Comparison of ENCODE assay signal across 23 cellular contexts in genomic region chr2:150207979-150208378, GRCh38.
DNase-seq lines count a peak whose midpoint lies in the region; ATAC-seq, FAIRE-seq and TF ChIP-seq lines count a peak whose summit lies in the region.
"Had no signal": no experiment of that assay in that cellular context is flagged by ENCODE, and none has a peak within 500 bp of the region (broad histone marks: within the 10 kb centered on the region; RNA-seq: fewer than 3 reads in every experiment).

No MANE protein-coding gene starts in this region.

- no peak overlapping the region for H2AK9ac ChIP-seq in IMR-90 (replicated peaks; ENCODE audit: low read depth, low read length, poor library complexity)

- H3K18ac ChIP-seq in IMR-90 (ENCODE audit: low read depth, low read length): peak overlapping the region; percentile 53; the same call in 1 of the 2 replicates

- CTCF ChIA-PET in IMR-90 (lab: Yijun Ruan, JAX) (no interaction called here), endothelial cell of umbilical vein (lab: Charles Lee) (no interaction called here)

- no peak overlapping the region for H3K27ac ChIP-seq in IMR-90 (ENCODE audit: insufficient read depth, low read length)
- no peak overlapping the region for H3K27ac ChIP-seq in endothelial cell of umbilical vein (ENCODE audit: insufficient read depth, low read depth, low read length)
- H3K27ac ChIP-seq in neural progenitor cell: no peak overlapping the region
- H3K27ac ChIP-seq: upper lobe of right lung had no signal

- no peak for TF ChIP-seq RAD21 in IMR-90 (IDR thresholded peaks at IDR 0.05; ENCODE audit: low read length)

- H3K9me1 ChIP-seq in IMR-90 (ENCODE audit: insufficient read depth, low read length): peaks cover 8% of the 10 kb centered on the region; the same call in 1 of the 2 replicates
- no peaks in the 10 kb centered on the region for H3K9me1 ChIP-seq in endothelial cell of umbilical vein (replicated peaks; ENCODE audit: control insufficient read depth, extremely low read depth, insufficient read depth, low read length)

- no peaks in the 10 kb centered on the region for H3K9me3 ChIP-seq in IMR-90 (ENCODE audit: control insufficient read depth, insufficient read depth, low read length)
- H3K9me3 ChIP-seq in endothelial cell of umbilical vein (replicated peaks; ENCODE audit: control insufficient read depth, insufficient read depth, low read length): no peaks in the 10 kb centered on the region
- H3K9me3 ChIP-seq in neural progenitor cell (ENCODE audit: low read depth): no peaks in the 10 kb centered on the region
- H3K9me3 ChIP-seq: upper lobe of right lung had no signal

- no peak overlapping the region for H4K5ac ChIP-seq in IMR-90 (ENCODE audit: low read depth, low read length)

- H2BK120ac ChIP-seq in IMR-90 (ENCODE audit: low read depth, low read length): no peak overlapping the region

- dilution Hi-C loops in IMR-90 (cut with HindIII; ENCODE audit: low sequenced_read_pairs, unreplicated experiment) (no loop called here), endothelial cell of umbilical vein (cut with MboI; ENCODE audit: extremely low pct_ligation_motif_present, low sequenced_read_pairs) (no loop called here)

- no peak overlapping the region for H2BK5ac ChIP-seq in IMR-90 (ENCODE audit: low read depth, low read length, poor library complexity, severe bottlenecking)

- no peaks in the 10 kb centered on the region for H3K36me3 Mint-ChIP-seq in neural progenitor cell
- H3K36me3 Mint-ChIP-seq: CD4-positive, CD25-positive, alpha-beta regulatory T cell had no signal

- no peaks in the 10 kb centered on the region for H3K9me3 Mint-ChIP-seq in neural progenitor cell

- DNase-seq in IMR-90: no peak
- peak; percentile 87 for DNase-seq in NCI-H1436 treated with DMSO at 0.1 percent for 48 hours (lab: John Stamatoyannopoulos, UW)
- peak; percentile 94 for DNase-seq in NCI-H446 treated with DMSO at 0.1 percent for 48 hours (lab: John Stamatoyannopoulos, UW)
- DNase-seq in endothelial cell of umbilical vein (ENCODE audit: low read depth, low spot score): peak; percentile 29
- DNase-seq in neural progenitor cell (ENCODE audit: low spot score): no peak
- DNase-seq in D341Med (ENCODE audit: low spot score): no peak
- DNase-seq in activated effector memory CD4-positive, alpha-beta T cell treated with anti-CD3 and anti-CD28 coated beads, Interleukin-2, amount 50 U/mL, for 16 hours: no peak
- no peak for DNase-seq in lower leg skin (ENCODE audit: low spot score in 2 of 2)
- DNase-seq: activated CD4-positive, alpha-beta T cell treated with anti-CD3 and anti-CD28 coated beads for 4 hours; activated CD8-positive, alpha-beta memory T cell treated with anti-CD3 and anti-CD28 coated beads for 24 hours; activated gamma-delta T cell treated with Interleukin-2 at 50 U/mL for 16 hours; activated T-cell treated with anti-CD3 and anti-CD28 coated beads, Interleukin-2, amount 50 U/mL, for 1 hour; CD4-positive, CD25-positive, alpha-beta regulatory T cell; GF-D8; head of caudate nucleus; Karpas-422; mesendoderm; NCI-H226; T-helper 1 cell; upper lobe of right lung had no signal

- TF ChIP-seq POLR2A in IMR-90 (IDR thresholded peaks at IDR 0.05; ENCODE audit: low read depth, low read length) (no peak), endothelial cell of umbilical vein (IDR thresholded peaks at IDR 0.05; ENCODE audit: low read depth, low read length) (no peak), lower leg skin (IDR thresholded peaks at IDR 0.05) (no peak)

- H4K8ac ChIP-seq in IMR-90 (ENCODE audit: low read depth in 2 of 2, low read length in 2 of 2): no peak overlapping the region

- H2BK15ac ChIP-seq in IMR-90 (ENCODE audit: low read depth, low read length): peak overlapping the region; percentile 32; the same call in 1 of the 3 replicates

- H3K79me1 ChIP-seq in IMR-90 (ENCODE audit: low read depth in 1 of 2, low read length in 2 of 2): no peaks in the 10 kb centered on the region

- H2AFZ ChIP-seq in IMR-90 (replicated peaks; ENCODE audit: low read length, poor library complexity) (no peak overlapping the region), endothelial cell of umbilical vein (ENCODE audit: low read depth, low read length) (no peak overlapping the region), neural progenitor cell (replicated peaks) (no peak overlapping the region)

- H3K36me3 ChIP-seq in IMR-90 (ENCODE audit: control insufficient read depth, insufficient read depth, low read length) (no peaks in the 10 kb centered on the region), endothelial cell of umbilical vein (ENCODE audit: control insufficient read depth in 2 of 2, extremely low read depth in 1 of 2, insufficient read depth in 2 of 2, low read length in 2 of 2) (no peaks in the 10 kb centered on the region), neural progenitor cell (no peaks in the 10 kb centered on the region)
- H3K36me3 ChIP-seq: upper lobe of right lung had no signal

- no peak overlapping the region for H3K4me3 Mint-ChIP-seq in neural progenitor cell
- H3K4me3 Mint-ChIP-seq: CD4-positive, CD25-positive, alpha-beta regulatory T cell had no signal

- peaks cover 10% of the 10 kb centered on the region for H3K4me1 Mint-ChIP-seq in neural progenitor cell
- H3K4me1 Mint-ChIP-seq: CD4-positive, CD25-positive, alpha-beta regulatory T cell had no signal

- H3K27me3 ChIP-seq in IMR-90 (ENCODE audit: control insufficient read depth, insufficient read depth, low read length): no peaks in the 10 kb centered on the region
- H3K27me3 ChIP-seq in endothelial cell of umbilical vein (ENCODE audit: control insufficient read depth in 2 of 2, insufficient read depth in 2 of 2, low read length in 2 of 2): no peaks in the 10 kb centered on the region
- H3K27me3 ChIP-seq in neural progenitor cell: no peaks in the 10 kb centered on the region
- H3K27me3 ChIP-seq: upper lobe of right lung had no signal

- 0 out of 2 replicates have a peak overlapping the region, but pooled peaks have one; percentile 25 for H3K23ac ChIP-seq in IMR-90 (ENCODE audit: low read depth, low read length)

- H3K27ac Mint-ChIP-seq in neural progenitor cell: no peak overlapping the region
- H3K27ac Mint-ChIP-seq: CD4-positive, CD25-positive, alpha-beta regulatory T cell had no signal

- intact Hi-C loops in IMR-90 (cut with micrococcal nuclease): no loop called here
- intact Hi-C loops in endothelial cell of umbilical vein (cut with micrococcal nuclease): no loop called here
- intact Hi-C loops in lower leg skin (cut with DNase I; ENCODE audit: low total_unique reads): no loop called here

- WGBS in IMR-90 (ENCODE audit: extremely low coverage in 2 of 2, insufficient read length in 1 of 2), 2 experiments: no CpG with 5 or more reads among the region's 3 CpGs
- 14 to 24% methylated on average over 3 of the region's 3 CpGs for WGBS in lower leg skin, 2 donors

- BruUV-seq in IMR-90 (replicated peaks; lab: Mats Ljungman, UMichigan): no TSS peak
- BruUV-seq in endothelial cell of umbilical vein (replicated peaks; lab: Mats Ljungman, UMichigan): no TSS peak

- ATAC-seq in IMR-90 (ENCODE audit: low read depth): no peak
- ATAC-seq: Panc1, upper lobe of right lung had no signal

- no peaks in the 10 kb centered on the region for H3K79me2 ChIP-seq in endothelial cell of umbilical vein (ENCODE audit: control insufficient read depth, insufficient read depth, low read length)
- H3K79me2 ChIP-seq in neural progenitor cell (ENCODE audit: low read depth): no peaks in the 10 kb centered on the region

- peaks cover 22% of the 10 kb centered on the region for H3K4me1 ChIP-seq in IMR-90 (ENCODE audit: control insufficient read depth, insufficient read depth, low read length)
- no peaks in the 10 kb centered on the region for H3K4me1 ChIP-seq in endothelial cell of umbilical vein (ENCODE audit: control insufficient read depth, extremely low read depth, insufficient read depth, low read length)
- H3K4me1 ChIP-seq in neural progenitor cell: peaks cover 5% of the 10 kb centered on the region

- in situ Hi-C loops in IMR-90 (cut with MboI; ENCODE audit: low sequenced_read_pairs): no loop called here

- H4K91ac ChIP-seq in IMR-90 (ENCODE audit: insufficient read depth, low read depth, low read length): no peak overlapping the region; the same call in 1 of the 2 replicates

- POLR2A ChIA-PET in IMR-90 (lab: Charles Lee; ENCODE audit: unreplicated experiment): no interaction called here
- POLR2A ChIA-PET in endothelial cell of umbilical vein (lab: Charles Lee): no interaction called here

- H3K27me3 Mint-ChIP-seq in neural progenitor cell (ENCODE audit: insufficient read depth, low read depth): peaks cover 2% of the 10 kb centered on the region
- H3K27me3 Mint-ChIP-seq: CD4-positive, CD25-positive, alpha-beta regulatory T cell had no signal

- no peak for FAIRE-seq in endothelial cell of umbilical vein (lab: Jason Lieb, UNC)
- FAIRE-seq: GM18507, H1 had no signal

- H3K4me2 ChIP-seq in IMR-90 (ENCODE audit: low read depth, low read length) (no peak overlapping the region), endothelial cell of umbilical vein (ENCODE audit: insufficient read depth, low read length) (no peak overlapping the region), neural progenitor cell (no peak overlapping the region)

- no peak overlapping the region for H2AK5ac ChIP-seq in IMR-90 (ENCODE audit: low read depth, low read length)

- H3K14ac ChIP-seq in IMR-90 (replicated peaks; ENCODE audit: low read depth, low read length): 0 out of 2 replicates have a peak overlapping the region, but pooled peaks have one; percentile 33

- no peak overlapping the region for H3K56ac ChIP-seq in IMR-90 (ENCODE audit: extremely low read depth, insufficient read depth, low read length)

- H3K4ac ChIP-seq in IMR-90 (ENCODE audit: low read depth, low read length): no peak overlapping the region

- H3K9ac ChIP-seq in IMR-90 (ENCODE audit: low read depth, low read length) (no peak overlapping the region), endothelial cell of umbilical vein (replicated peaks; ENCODE audit: extremely low read depth, insufficient read depth, low read length) (no peak overlapping the region), neural progenitor cell (no peak overlapping the region)

- TF ChIP-seq CTCF in IMR-90 (conservative IDR thresholded peaks at IDR 0.05; ENCODE audit: low read depth, low read length): no peak
- TF ChIP-seq CTCF in endothelial cell of umbilical vein (IDR thresholded peaks at IDR 0.05; ENCODE audit: extremely low read depth in 1 of 2, insufficient read depth in 1 of 2, low read depth in 1 of 2, low read length in 2 of 2): no peak
- no peak for TF ChIP-seq CTCF in neural progenitor cell (IDR thresholded peaks at IDR 0.05)
- no peak for TF ChIP-seq CTCF in lower leg skin (IDR thresholded peaks at IDR 0.05)

- H2BK20ac ChIP-seq in IMR-90 (ENCODE audit: low read depth, low read length): no peak overlapping the region

- H4K20me1 ChIP-seq in IMR-90 (ENCODE audit: insufficient read depth, low read length) (no peaks in the 10 kb centered on the region), endothelial cell of umbilical vein (replicated peaks; ENCODE audit: control insufficient read depth, extremely low read depth, insufficient read depth, low read length) (no peaks in the 10 kb centered on the region), neural progenitor cell (ENCODE audit: low read depth) (no peaks in the 10 kb centered on the region)

- no peak overlapping the region for H3K4me3 ChIP-seq in IMR-90 (ENCODE audit: insufficient read depth, low read depth, low read length)
- no peak overlapping the region for H3K4me3 ChIP-seq in endothelial cell of umbilical vein (replicated peaks in 1 of 3; ENCODE audit: insufficient read depth in 1 of 3, low read depth in 1 of 3, low read length in 3 of 3)
- no peak overlapping the region for H3K4me3 ChIP-seq in neural progenitor cell
- H3K4me3 ChIP-seq in lower leg skin (ENCODE audit: low read depth, poor library complexity, severe bottlenecking): no peak overlapping the region
- H3K4me3 ChIP-seq: upper lobe of right lung had no signal

- no peaks in the 10 kb centered on the region for H3F3A ChIP-seq in neural progenitor cell (ENCODE audit: low read depth)

Comparison
In these comparisons a context has a peak if more than half of its experiments do, and no peak if none do; other contexts are left out.
1. DNase-seq: peak in NCI-H1436 treated with DMSO at 0.1 percent for 48 hours (single experiment), NCI-H446 treated with DMSO at 0.1 percent for 48 hours (single experiment) and endothelial cell of umbilical vein (single experiment); none in IMR-90 (single experiment), neural progenitor cell (single experiment), D341Med (single experiment), activated effector memory CD4-positive, alpha-beta T cell treated with anti-CD3 and anti-CD28 coated beads, Interleukin-2, amount 50 U/mL, for 16 hours (single experiment) and lower leg skin (0 of 2).